ENCODE assay signal across 24 cellular contexts in the genomic region with DNA sequence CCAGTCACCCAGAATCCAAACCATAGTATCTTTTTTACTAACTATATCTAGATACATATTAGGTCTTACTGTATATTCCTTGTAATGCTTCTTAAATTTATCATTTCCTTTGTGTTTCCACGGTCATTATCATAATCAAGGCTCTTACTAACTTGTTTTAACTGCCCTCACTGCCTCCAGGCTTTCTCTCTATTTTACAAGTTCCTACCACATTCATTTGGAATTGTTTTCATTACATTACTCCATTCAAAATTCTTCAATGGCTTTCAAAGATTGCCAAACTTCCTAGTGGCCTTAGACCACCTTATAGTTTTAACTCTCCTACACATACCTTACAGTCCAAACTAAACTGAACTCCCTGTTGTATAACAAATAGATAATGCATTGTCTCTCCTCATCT.
"Had no signal": no experiment of that assay in that cellular context is flagged by ENCODE, and none has a peak within 500 bp of the region (broad histone marks: within the 10 kb centered on the region; RNA-seq: fewer than 3 reads in every experiment).

No MANE protein-coding gene starts in this region.

- H2AFZ ChIP-seq: hepatocyte, parathyroid adenoma had no signal

- H3K9ac ChIP-seq: parathyroid adenoma had no signal

- DNase-seq: heart right ventricle; islet precursor cell; left ventricle myocardium inferior; naive B cell; natural killer cell; occipital lobe; psoas muscle; retina; right cardiac atrium; sigmoid colon; small intestine; stimulated activated CD4-positive, alpha-beta T cell treated with anti-CD3 and anti-CD28 coated beads, Interleukin-1b, Interleukin-23, amount 100 ng/mL, for 48 hours; stimulated activated CD4-positive, alpha-beta T cell treated with anti-CD3 and anti-CD28 coated beads, Interleukin-2, amount 100 ng/mL, for 48 hours; stimulated activated CD4-positive, alpha-beta T cell treated with anti-CD3 and anti-CD28 coated beads, Interleukin-4, amount 100 ng/mL, for 4 hours; stimulated activated CD8-positive, alpha-beta memory T cell treated with anti-CD3 and anti-CD28 coated beads, Interleukin-4, amount 100 ng/mL, for 48 hours; stimulated activated naive CD4-positive, alpha-beta T cell treated with Interleukin-2 at 50 U/mL for 16 hours; stimulated activated naive CD8-positive, alpha-beta T cell treated with anti-CD3 and anti-CD28 coated beads, Interleukin-15, amount 100 ng/mL, for 72 hours; upper lobe of left lung had no signal

- H3K79me2 ChIP-seq: hepatocyte, parathyroid adenoma had no signal

- H3K27ac ChIP-seq: hepatocyte, left ventricle myocardium inferior, neutrophil, parathyroid adenoma, psoas muscle, tibial nerve, upper lobe of left lung, vagina had no signal

- H3K36me3 ChIP-seq: heart right ventricle, left ventricle myocardium inferior, neutrophil, sigmoid colon, tibial nerve, upper lobe of left lung, vagina had no signal

- H3K4me2 ChIP-seq: hepatocyte had no signal

- H3K4me1 ChIP-seq: parathyroid adenoma, upper lobe of left lung, vagina had no signal

- H3K27me3 ChIP-seq: hepatocyte, sigmoid colon, tibial nerve, upper lobe of left lung, vagina had no signal

- H3K4me3 ChIP-seq: heart right ventricle, hepatocyte, left ventricle myocardium inferior, lung, psoas muscle, sigmoid colon, tibial nerve, upper lobe of left lung, vagina had no signal

- H3K9me3 ChIP-seq: heart right ventricle, left ventricle myocardium inferior, neutrophil, psoas muscle, sigmoid colon, tibial nerve, upper lobe of left lung, vagina had no signal
